8 cellular contexts compared by ENCODE assay signal in the genomic region with DNA sequence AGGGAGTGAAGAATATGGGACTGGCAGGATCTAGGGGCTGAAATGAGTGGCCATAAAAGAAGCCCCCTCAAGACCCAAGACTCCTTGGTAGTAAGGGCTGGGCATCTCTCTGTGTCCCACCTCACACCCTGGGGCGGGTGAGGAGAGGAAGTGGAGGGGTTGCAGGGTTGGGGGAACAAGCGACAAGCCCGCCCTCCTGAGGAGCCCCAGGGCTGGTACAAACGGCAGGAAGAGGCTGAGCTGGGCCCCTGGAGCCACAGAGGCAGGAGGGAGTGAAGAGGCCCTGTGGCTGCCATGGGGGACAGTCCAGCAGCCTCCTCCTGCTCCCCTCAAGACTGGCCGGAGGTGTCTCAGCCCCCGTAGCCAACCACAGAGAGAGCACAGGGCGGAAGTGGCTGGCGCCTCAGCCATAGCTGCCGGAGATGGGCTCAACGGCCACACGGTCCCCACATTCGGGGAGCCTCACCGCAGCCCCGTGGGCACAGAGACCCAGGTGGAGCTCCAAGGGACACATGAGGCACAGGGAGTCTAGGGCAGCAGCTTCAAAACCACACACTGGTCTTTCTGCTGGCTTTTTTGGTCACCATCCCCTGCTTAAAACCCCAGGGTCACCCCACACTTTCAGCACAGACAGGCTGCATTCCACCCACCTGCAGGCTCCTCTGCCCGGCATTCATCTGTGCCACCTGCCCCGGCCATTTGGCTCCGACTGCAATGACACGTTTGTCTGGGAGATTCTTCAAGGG. TPM values are rescaled to one million over a fixed set of nuclear protein-coding genes. Genes with fewer than 3 reads are reported as not detected.
A peak's percentile ranks its signal among the peaks of the same experiment; 100 is the strongest.
DNase-seq lines count a peak whose midpoint lies in the region; ATAC-seq and TF ChIP-seq lines count a peak whose summit lies in the region.

No MANE protein-coding gene starts in this region.

- WGBS in sigmoid colon, 2 donors: 40 to 69% methylated on average over 18 of the region's 18 CpGs

- peak; percentile 75 for DNase-seq in GM10248 (ENCODE audit: extremely low spot score)
- peak; percentile 43 for DNase-seq in NCI-H1105 treated with DMSO at 0.1 percent for 48 hours (lab: John Stamatoyannopoulos, UW)
- DNase-seq in activated naive CD4-positive, alpha-beta T cell treated with anti-CD3 and anti-CD28 coated beads, Interleukin-2, amount 50 U/mL, for 72 hours (ENCODE audit: low spot score in 2 of 2): peak; percentile 42 to 63
- peak; percentile 13 for DNase-seq in stimulated activated CD8-positive, alpha-beta memory T cell treated with anti-CD3 and anti-CD28 coated beads, Interleukin-15, amount 100 ng/mL, for 24 hours (ENCODE audit: low read depth)
- no peak for DNase-seq in NCI-H524 treated with DMSO at 0.1 percent for 48 hours (lab: John Stamatoyannopoulos, UW)
- DNase-seq in sigmoid colon: no peak

- TF ChIP-seq EP300 in sigmoid colon (IDR thresholded peaks at IDR 0.05): no peak

- POLR2A ChIA-PET in GM10248 (lab: Yijun Ruan, JAX): no interaction called here

- TF ChIP-seq CTCF in GM10248 (IDR thresholded peaks at IDR 0.05; ENCODE audit: control extremely low read depth, extremely low read depth, low read depth, missing control alignments) (no peak), sigmoid colon (IDR thresholded peaks at IDR 0.05) (no peak)

- no peaks in the 10 kb centered on the region for H3K36me3 Mint-ChIP-seq in activated naive CD4-positive, alpha-beta T cell treated with anti-CD3 and anti-CD28 coated beads, Interleukin-2, amount 50 U/mL, for 72 hours

- TF ChIP-seq POLR2A in sigmoid colon (IDR thresholded peaks at IDR 0.05): no peak

- H3K36me3 ChIP-seq in sigmoid colon: no peaks in the 10 kb centered on the region

- peak overlapping the region; percentile 44 to 61 for H3K27ac Mint-ChIP-seq in activated naive CD4-positive, alpha-beta T cell treated with anti-CD3 and anti-CD28 coated beads, Interleukin-2, amount 50 U/mL, for 72 hours

- no peak overlapping the region for H3K27ac ChIP-seq in sigmoid colon

- H3K9me3 Mint-ChIP-seq in activated naive CD4-positive, alpha-beta T cell treated with anti-CD3 and anti-CD28 coated beads, Interleukin-2, amount 50 U/mL, for 72 hours: no peaks in the 10 kb centered on the region

- ATAC-seq in GM21390 (IDR thresholded peaks at IDR 0.05; ENCODE audit: unreplicated experiment) (peak; percentile 56), HG03565 (IDR thresholded peaks at IDR 0.05; ENCODE audit: unreplicated experiment) (no peak)
- peak; percentile 63 to 85 for ATAC-seq in activated naive CD4-positive, alpha-beta T cell treated with anti-CD3 and anti-CD28 coated beads, Interleukin-2, amount 50 U/mL, for 72 hours

- no peaks in the 10 kb centered on the region for H3K9me3 ChIP-seq in sigmoid colon

- intact Hi-C loops in sigmoid colon (cut with DNase I): no loop called here

- no peak overlapping the region for H3K4me3 ChIP-seq in sigmoid colon

- no peaks in the 10 kb centered on the region for H3K27me3 ChIP-seq in sigmoid colon

- CTCF ChIA-PET in GM10248 (lab: Yijun Ruan, JAX): interaction anchor here (0.6 to 10.4 kb wide), 36 partner anchors 9 to 817 kb away, joined by 3 to 224 read pairs (median 4); no protein-coding TSS in a partner anchor

- H3K4me1 ChIP-seq in sigmoid colon: no peaks in the 10 kb centered on the region

RNA-seq across cellular contexts. Expression of a gene that starts 0.6 kb away (rescaled TPM):
- under 1 TPM in 1 of 2 donors, not detected in 1; 0.10 TPM for total RNA-seq in activated naive CD4-positive, alpha-beta T cell treated with anti-CD3 and anti-CD28 coated beads, Interleukin-2, amount 50 U/mL, for 72 hours
- total RNA-seq in sigmoid colon: under 1 TPM in 1 of 4 donors, not detected in 3; 0.28 TPM
- under 1 TPM in 1 of 3 donors, not detected in 2; 0.03 TPM for polyA plus RNA-seq in sigmoid colon

Comparison
In these comparisons a context has a peak if more than half of its experiments do, and no peak if none do; other contexts are left out.
1. DNase-seq: peak in GM10248 (single experiment), NCI-H1105 treated with DMSO at 0.1 percent for 48 hours (single experiment), activated naive CD4-positive, alpha-beta T cell treated with anti-CD3 and anti-CD28 coated beads, Interleukin-2, amount 50 U/mL, for 72 hours (2 of 2) and stimulated activated CD8-positive, alpha-beta memory T cell treated with anti-CD3 and anti-CD28 coated beads, Interleukin-15, amount 100 ng/mL, for 24 hours (single experiment); none in NCI-H524 treated with DMSO at 0.1 percent for 48 hours (single experiment) and sigmoid colon (single experiment).